7 cellular contexts compared by ENCODE assay signal in the genomic region with DNA sequence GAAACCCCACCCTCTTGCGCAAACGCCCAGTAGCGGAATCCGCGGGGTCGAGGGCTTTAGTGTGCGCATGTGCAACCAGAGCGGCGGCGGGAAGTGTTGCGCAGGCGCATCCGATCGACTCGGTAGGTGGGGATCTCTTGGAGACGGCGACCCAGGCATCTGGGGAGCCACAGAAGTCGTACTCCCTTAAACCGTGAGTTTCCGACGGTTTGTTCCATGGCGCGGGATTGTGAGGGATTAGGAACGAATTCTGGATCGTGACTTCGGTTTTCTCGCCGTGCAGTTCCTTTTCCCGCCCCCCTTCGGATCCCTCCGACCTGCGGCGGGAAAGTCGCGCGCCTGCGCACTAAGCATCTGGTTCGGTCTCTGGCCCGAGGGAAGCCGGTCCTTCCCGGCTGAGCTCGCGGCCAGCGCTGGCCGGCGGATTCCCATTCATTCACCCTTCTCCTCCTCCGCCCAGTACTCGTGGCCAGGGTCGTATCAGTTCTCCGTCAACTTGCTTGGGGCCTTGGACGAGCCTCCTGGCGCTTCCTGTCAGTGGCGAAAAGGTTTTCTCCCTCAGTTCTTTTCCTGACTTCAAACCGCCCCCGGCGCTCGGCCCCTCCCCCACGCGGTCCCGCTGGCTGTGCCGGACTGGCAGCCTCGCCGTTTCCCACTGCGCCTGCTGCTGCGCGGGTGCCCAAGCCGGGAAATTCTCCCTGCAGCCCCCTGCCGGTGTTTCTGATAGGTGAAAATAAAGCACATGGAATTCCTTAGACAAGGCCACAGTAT. TPM values are rescaled to one million over a fixed set of nuclear protein-coding genes. Genes with fewer than 3 reads are reported as not detected.
DNase-seq lines count a peak whose midpoint lies in the region; ATAC-seq and TF ChIP-seq lines count a peak whose summit lies in the region.

A gene (plus strand): TSS at position 96 of the 771 bp plus-strand sequence. CDS start 866 bp downstream, outside the sequence.

- H3K27me3 ChIP-seq in hepatocyte: no peaks in the 10 kb centered on the region

- H3K9me3 Mint-ChIP-seq in T-helper 2 cell treated with Interferon-gamma antibody and Interleukin-4, amounts not matched to agents 5 μg/mL and 100 μg/mL, for 36 hours: no peaks in the 10 kb centered on the region

- peak; percentile 86 for DNase-seq in NCI-H1694 (lab: John Stamatoyannopoulos, UW)
- peak; percentile 88 for DNase-seq in T-helper 2 cell treated with Interferon-gamma antibody and Interleukin-4, amounts not matched to agents 5 μg/mL and 100 μg/mL, for 36 hours (ENCODE audit: low spot score)
- DNase-seq in astrocyte of the cerebellum (ENCODE audit: low read depth): peak; percentile 87
- peak; percentile 95 for DNase-seq in hepatocyte (ENCODE audit: low spot score)
- peak; percentile 80 for DNase-seq in renal cortical epithelial cell (ENCODE audit: low read depth)

- no peaks in the 10 kb centered on the region for H3K9me2 ChIP-seq in hepatocyte (replicated peaks; ENCODE audit: insufficient read depth)

- no peaks in the 10 kb centered on the region for H3K9me3 ChIP-seq in hepatocyte (ENCODE audit: low read depth)

- peaks cover 29% of the 10 kb centered on the region for H3K4me1 Mint-ChIP-seq in T-helper 2 cell treated with Interferon-gamma antibody and Interleukin-4, amounts not matched to agents 5 μg/mL and 100 μg/mL, for 36 hours (ENCODE audit: low read depth)

- no peaks in the 10 kb centered on the region for H3K27me3 Mint-ChIP-seq in T-helper 2 cell treated with Interferon-gamma antibody and Interleukin-4, amounts not matched to agents 5 μg/mL and 100 μg/mL, for 36 hours (ENCODE audit: low read depth)

- peaks cover 31% of the 10 kb centered on the region for H3K79me2 ChIP-seq in hepatocyte

- WGBS in hepatocyte (ENCODE audit: low lambda C conversion rate, missing lambda C conversion rate): 1% methylated on average over 65 of the region's 68 CpGs

- no peak within 1 kb of the TSS for H3K27ac Mint-ChIP-seq in T-helper 2 cell treated with Interferon-gamma antibody and Interleukin-4, amounts not matched to agents 5 μg/mL and 100 μg/mL, for 36 hours

- in situ Hi-C loops in astrocyte of the cerebellum (cut with HindIII; ENCODE audit: low sequenced_read_pairs): loop anchor here (25.0 kb wide), 1 partner anchor 786 kb away; a partner anchor contains a TSS

- H3K36me3 ChIP-seq in hepatocyte (replicated peaks; ENCODE audit: insufficient read depth, low read depth): no peaks in the 10 kb centered on the region

- ATAC-seq in GM18502 (IDR thresholded peaks at IDR 0.05; ENCODE audit: poor library complexity, unreplicated experiment): peak; percentile 83
- peak; percentile 83 for ATAC-seq in HG02885 (IDR thresholded peaks at IDR 0.05; ENCODE audit: poor library complexity, unreplicated experiment)

- no peak within 1 kb of the TSS for H3K4me3 Mint-ChIP-seq in T-helper 2 cell treated with Interferon-gamma antibody and Interleukin-4, amounts not matched to agents 5 μg/mL and 100 μg/mL, for 36 hours

- peak; percentile 49 for TF ChIP-seq CTCF in astrocyte of the cerebellum (IDR thresholded peaks at IDR 0.05; ENCODE audit: low read depth, low read length, missing control alignments)
- peak; percentile 68 for TF ChIP-seq CTCF in hepatocyte (IDR thresholded peaks at IDR 0.05; ENCODE audit: poor library complexity)

- peaks cover 9% of the 10 kb centered on the region for H3K4me1 ChIP-seq in hepatocyte (ENCODE audit: insufficient read depth)

- H3K4me3 ChIP-seq in astrocyte of the cerebellum (ENCODE audit: low read depth, low read length): peak within 1 kb of the TSS; percentile 75
- H3K4me3 ChIP-seq in hepatocyte: peak within 1 kb of the TSS; percentile 66

- H4K20me1 ChIP-seq in hepatocyte (ENCODE audit: insufficient read depth, poor library complexity, severe bottlenecking): no peaks in the 10 kb centered on the region

- H3K4me2 ChIP-seq in hepatocyte: peak within 1 kb of the TSS; percentile 88

- peaks cover 15% of the 10 kb centered on the region for H3K36me3 Mint-ChIP-seq in T-helper 2 cell treated with Interferon-gamma antibody and Interleukin-4, amounts not matched to agents 5 μg/mL and 100 μg/mL, for 36 hours (ENCODE audit: low read depth)

- peak within 1 kb of the TSS; percentile 90 for H3K27ac ChIP-seq in hepatocyte

- peak within 1 kb of the TSS; percentile 84 for H2AFZ ChIP-seq in hepatocyte

RNA-seq across cellular contexts. Expression of the gene that starts here (rescaled TPM):
- total RNA-seq in hepatocyte (5.9 and 8.0 TPM in 2 replicates), renal cortical epithelial cell (4.7 and 6.1 TPM in 2 replicates)
- polyA plus RNA-seq in hepatocyte: 3.9 and 7.3 TPM in 2 replicates

Comparison
In these comparisons a context has a peak if more than half of its experiments do, and no peak if none do; other contexts are left out.
1. Peak in every context shown above with its lines: DNase-seq, ATAC-seq, H3K4me3 ChIP-seq and H3K27ac ChIP-seq.